ENCODE assay signal across 8 cellular contexts in genomic region chr12:104063712-104064030, GRCh38. TPM values are rescaled to one million over a fixed set of nuclear protein-coding genes. Genes with fewer than 3 reads are reported as not detected.
DNase-seq lines count a peak whose midpoint lies in the region; ATAC-seq and TF ChIP-seq lines count a peak whose summit lies in the region.

No MANE protein-coding gene starts in this region.

- H2AFZ ChIP-seq in OCI-LY7 (ENCODE audit: low read length), result peak overlapping the region; percentile 91

- TF ChIP-seq CTCF in OCI-LY7 (conservative IDR thresholded peaks at IDR 0.05; ENCODE audit: low read length), result no peak

- H3K4me1 Mint-ChIP-seq in activated T-cell treated with anti-CD3 and anti-CD28 coated beads, Interleukin-2, amount 50 U/mL, for 4 hours (ENCODE audit: low read depth), result peaks cover 24% of the 10 kb centered on the region

- no TSS peak for BruUV-seq in OCI-LY7 (replicated peaks; lab: Mats Ljungman, UMichigan)

- peaks cover 16% of the 10 kb centered on the region for H3K4me1 ChIP-seq in OCI-LY7 (ENCODE audit: insufficient read depth, low read length, poor library complexity, severe bottlenecking)
- H3K4me1 ChIP-seq in effector memory CD4-positive, alpha-beta T cell (ENCODE audit: control insufficient read depth, insufficient read depth, low read length, poor library complexity, severe bottlenecking), result peaks cover 3% of the 10 kb centered on the region

- no peak for DNase-seq in activated T-cell treated with anti-CD3 and anti-CD28 coated beads, Interleukin-2, amount 50 U/mL, for 4 hours
- no peak for DNase-seq in activated T-cell treated with anti-CD3 and anti-CD28 coated beads, Interleukin-2, amount 50 U/mL, for 1 hour
- DNase-seq in OCI-LY7 (ENCODE audit: low spot score) (no peak), myocyte (ENCODE audit: low read depth) (peak; percentile 81), COLO829 (ENCODE audit: low spot score) (no peak), EL (no peak)
- no peak for DNase-seq in effector memory CD4-positive, alpha-beta T cell

- POLR2A ChIA-PET in OCI-LY7 (lab: Charles Lee), result interaction anchor here (0.7 to 1.4 kb wide), 10 partner anchors 11 to 315 kb away, joined by 3 to 4 read pairs (median 4); partner anchors contain the start of genes HSP90B1 and NFYB

- no peaks in the 10 kb centered on the region for H4K20me1 ChIP-seq in OCI-LY7 (ENCODE audit: insufficient read depth, low read length)

- peaks cover 13% of the 10 kb centered on the region for H3K27me3 Mint-ChIP-seq in activated T-cell treated with anti-CD3 and anti-CD28 coated beads, Interleukin-2, amount 50 U/mL, for 4 hours (ENCODE audit: low read depth)

- no peaks in the 10 kb centered on the region for H3K9me3 Mint-ChIP-seq in activated T-cell treated with anti-CD3 and anti-CD28 coated beads, Interleukin-2, amount 50 U/mL, for 4 hours

- intact Hi-C loops in OCI-LY7 (cut with micrococcal nuclease; ENCODE audit: unreplicated experiment), result loop anchor here (2.0 to 10.0 kb wide), 2 partner anchors 45 to 291 kb away; no protein-coding TSS in a partner anchor

- peaks cover 15% of the 10 kb centered on the region; the same call in 1 of the 2 replicates for H3K36me3 ChIP-seq in OCI-LY7 (ENCODE audit: insufficient read depth, low read length)
- no peaks in the 10 kb centered on the region for H3K36me3 ChIP-seq in effector memory CD4-positive, alpha-beta T cell (ENCODE audit: control insufficient read depth, insufficient read depth, low read length)

- H3K9me3 ChIP-seq in OCI-LY7 (ENCODE audit: low read length), result no peaks in the 10 kb centered on the region
- no peaks in the 10 kb centered on the region for H3K9me3 ChIP-seq in effector memory CD4-positive, alpha-beta T cell (ENCODE audit: control insufficient read depth, low read length)

- H3K27me3 ChIP-seq in effector memory CD4-positive, alpha-beta T cell (replicated peaks; ENCODE audit: control insufficient read depth, insufficient read depth, low read length, poor library complexity, severe bottlenecking), result no peaks in the 10 kb centered on the region

- peaks cover 5% of the 10 kb centered on the region for H3K36me3 Mint-ChIP-seq in activated T-cell treated with anti-CD3 and anti-CD28 coated beads, Interleukin-2, amount 50 U/mL, for 4 hours (ENCODE audit: insufficient read depth)

- peak; percentile 39 to 52 for ATAC-seq in activated T-cell treated with anti-CD3 and anti-CD28 coated beads, Interleukin-2, amount 50 U/mL, for 4 hours
- ATAC-seq in HG02798 (IDR thresholded peaks at IDR 0.05; ENCODE audit: poor library complexity, unreplicated experiment), result peak; percentile 30

- peak overlapping the region; percentile 82 for H3K4me2 ChIP-seq in OCI-LY7 (ENCODE audit: low read length)

- H3K27ac ChIP-seq in OCI-LY7 (ENCODE audit: low read depth, low read length, poor library complexity, severe bottlenecking), result peak overlapping the region; percentile 28
- H3K27ac ChIP-seq in effector memory CD4-positive, alpha-beta T cell (ENCODE audit: insufficient read depth, low read length, poor library complexity, severe bottlenecking), result peak overlapping the region; percentile 80

- CTCF ChIA-PET in OCI-LY7 (lab: Charles Lee; ENCODE audit: unreplicated experiment), result interaction anchor here (0.7 to 1.2 kb wide), 2 partner anchors 46 to 203 kb away, joined by 3 to 10 read pairs; no protein-coding TSS in a partner anchor

- H3K9me2 ChIP-seq in OCI-LY7 (ENCODE audit: insufficient read depth, low read length), result no peaks in the 10 kb centered on the region

- H3K79me2 ChIP-seq in OCI-LY7 (ENCODE audit: insufficient read depth, low read depth, low read length), result peaks cover 10% of the 10 kb centered on the region; the same call in 1 of the 2 replicates

- peak overlapping the region; percentile 97 for H3K4me3 Mint-ChIP-seq in activated T-cell treated with anti-CD3 and anti-CD28 coated beads, Interleukin-2, amount 50 U/mL, for 4 hours

- H3K4me3 ChIP-seq in OCI-LY7 (ENCODE audit: low read depth, low read length, poor library complexity, severe bottlenecking), result peak overlapping the region; percentile 97
- peak overlapping the region; percentile 96 for H3K4me3 ChIP-seq in effector memory CD4-positive, alpha-beta T cell (ENCODE audit: insufficient read depth, low read depth, low read length, poor library complexity, severe bottlenecking)

RNA-seq across cellular contexts. Expression of gene HCFC2, which starts 0.7 kb away (rescaled TPM):
- 1 to 10 TPM; 7.5 to 8.0 (median 7.6) TPM for total RNA-seq in activated T-cell treated with anti-CD3 and anti-CD28 coated beads, Interleukin-2, amount 50 U/mL, for 4 hours
- total RNA-seq in OCI-LY7 (2014; rRNA removed; shearing (Covaris generic)), result 8.7 and 14.6 TPM in 2 replicates
- total RNA-seq in OCI-LY7 (2022) (11.8 and 14.2 TPM in 2 replicates), myocyte (25.3 and 29.0 TPM in 2 replicates)
- polyA plus RNA-seq in myocyte (2012), result 10.6 TPM

RNA-seq across cellular contexts. Expression of gene GLT8D2, which starts 13.7 kb away (rescaled TPM):
- total RNA-seq in activated T-cell treated with anti-CD3 and anti-CD28 coated beads, Interleukin-2, amount 50 U/mL, for 4 hours, result under 1 TPM in 1 of 3 donors, not detected in 2; 0.16 TPM
- total RNA-seq in OCI-LY7 (2014; rRNA removed; shearing (Covaris generic)), result not detected in 2 replicates
- total RNA-seq in OCI-LY7 (2022), result not detected in 2 replicates
- 17.6 and 17.9 TPM in 2 replicates for total RNA-seq in myocyte
- 18.9 TPM for polyA plus RNA-seq in myocyte (2012)

Comparison
In these comparisons a context has a peak if more than half of its experiments do, and no peak if none do; other contexts are left out.
1. RNA of gene GLT8D2, which starts 13.7 kb away (total RNA-seq): 17.6 to 17.9 TPM in myocyte; not detected in OCI-LY7 and 0.16 TPM in activated T-cell treated with anti-CD3 and anti-CD28 coated beads, Interleukin-2, amount 50 U/mL, for 4 hours; every median in the first group is over 10 times any median in the second.